18 cellular contexts compared by ENCODE assay signal in the genomic region with DNA sequence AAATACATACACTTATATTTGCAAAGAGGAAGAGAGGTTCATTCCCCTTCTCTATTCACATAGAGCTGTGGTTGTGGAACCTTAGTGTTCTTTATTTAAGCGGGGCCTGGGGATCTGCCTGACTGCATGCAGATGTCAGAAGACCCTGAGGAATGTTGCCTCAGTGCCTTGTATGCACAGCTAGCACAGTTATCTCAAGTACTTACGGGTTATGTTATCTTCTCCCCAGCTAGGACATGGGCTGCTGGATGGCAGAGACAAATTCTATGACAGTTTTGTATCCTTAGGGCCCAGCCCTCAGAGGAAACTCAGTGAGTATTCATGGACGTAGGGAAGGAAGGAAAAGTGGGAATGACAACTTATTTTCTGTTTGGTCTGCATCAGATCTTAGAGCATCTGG.
"Had no signal": no experiment of that assay in that cellular context is flagged by ENCODE, and none has a peak within 500 bp of the region (broad histone marks: within the 10 kb centered on the region; RNA-seq: fewer than 3 reads in every experiment).

No MANE protein-coding gene starts in this region.

- H3K9me3 ChIP-seq: colonic mucosa, esophagus muscularis mucosa, neutrophil, transverse colon had no signal

- H3K27ac ChIP-seq: colonic mucosa, esophagus muscularis mucosa, neutrophil, skin epidermis, transverse colon, VCaP had no signal

- H3K36me3 Mint-ChIP-seq: natural killer cell, T-cell had no signal

- H3K4me3 ChIP-seq: colonic mucosa, esophagus muscularis mucosa, skin epidermis, transverse colon had no signal

- DNase-seq: activated CD4-positive, alpha-beta T cell treated with anti-CD3 and anti-CD28 coated beads, Interleukin-2, amount 50 U/mL, for 48 hours; activated naive CD4-positive, alpha-beta T cell treated with anti-CD3 and anti-CD28 coated beads for 36 hours; colonic mucosa; natural killer cell; posterior cingulate gyrus; retina; stimulated activated CD4-positive, alpha-beta T cell treated with anti-CD3 and anti-CD28 coated beads, Interleukin-15, amount 100 ng/mL, for 24 hours; stimulated activated CD4-positive, alpha-beta T cell treated with anti-CD3 and anti-CD28 coated beads, Interleukin-4, amount 100 ng/mL, for 24 hours; stimulated activated naive CD4-positive, alpha-beta T cell; substantia nigra; T-cell; T1000; transverse colon had no signal

- H3K27ac Mint-ChIP-seq: activated naive CD4-positive, alpha-beta T cell treated with anti-CD3 and anti-CD28 coated beads for 36 hours; activated T-helper 17 cell treated with anti-CD3 and anti-CD28 coated beads, Interleukin-2, amount 50 U/mL, for 72 hours; natural killer cell; T-cell had no signal

- H3K36me3 ChIP-seq: colonic mucosa, esophagus muscularis mucosa, neutrophil, transverse colon had no signal

- ATAC-seq: activated T-helper 17 cell treated with anti-CD3 and anti-CD28 coated beads, Interleukin-2, amount 50 U/mL, for 72 hours; natural killer cell; T-cell had no signal

- H3K9me3 Mint-ChIP-seq: activated naive CD4-positive, alpha-beta T cell treated with anti-CD3 and anti-CD28 coated beads for 36 hours; activated T-helper 17 cell treated with anti-CD3 and anti-CD28 coated beads, Interleukin-2, amount 50 U/mL, for 72 hours; natural killer cell; T-cell had no signal

- H3K27me3 ChIP-seq: colonic mucosa, esophagus muscularis mucosa, neutrophil, transverse colon had no signal

- H3K27me3 Mint-ChIP-seq: activated T-helper 17 cell treated with anti-CD3 and anti-CD28 coated beads, Interleukin-2, amount 50 U/mL, for 72 hours; T-cell had no signal

- H3K4me1 ChIP-seq: colonic mucosa, esophagus muscularis mucosa had no signal

- H3K4me3 Mint-ChIP-seq: activated naive CD4-positive, alpha-beta T cell treated with anti-CD3 and anti-CD28 coated beads for 36 hours; activated T-helper 17 cell treated with anti-CD3 and anti-CD28 coated beads, Interleukin-2, amount 50 U/mL, for 72 hours; natural killer cell; T-cell had no signal

- H3K4me1 Mint-ChIP-seq: activated T-helper 17 cell treated with anti-CD3 and anti-CD28 coated beads, Interleukin-2, amount 50 U/mL, for 72 hours; natural killer cell had no signal
